ENCODE assay signal across 7 cellular contexts in the genomic region with DNA sequence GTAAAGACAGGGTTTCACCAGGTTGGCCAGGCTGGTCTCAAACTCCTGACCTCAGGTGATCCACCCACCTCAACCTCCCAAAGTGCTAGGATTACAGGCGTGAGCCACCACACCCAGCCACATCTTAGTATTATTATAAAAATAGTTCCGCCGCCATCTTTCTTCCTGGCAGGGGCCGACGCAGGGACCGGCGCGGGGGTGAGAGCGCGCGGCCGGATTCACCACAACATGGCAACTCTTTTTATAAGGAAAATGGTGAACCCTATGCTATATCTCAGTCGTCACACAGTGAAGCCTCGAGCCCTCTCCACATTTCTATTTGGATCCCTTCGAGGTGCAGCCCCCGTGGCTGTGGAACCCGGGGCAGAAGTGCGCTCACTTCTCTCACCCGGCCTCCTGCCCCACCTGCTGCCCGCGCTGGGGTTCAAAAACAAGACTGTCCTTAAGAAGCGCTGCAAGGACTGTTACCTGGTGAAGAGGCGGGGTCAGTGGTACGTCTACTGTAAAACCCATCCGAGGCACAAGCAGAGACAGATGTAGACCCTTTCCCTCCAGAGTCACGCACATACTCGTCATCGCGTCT. TPM values are rescaled to one million over a fixed set of nuclear protein-coding genes. Genes with fewer than 3 reads are reported as not detected.
DNase-seq lines count a peak whose midpoint lies in the region; ATAC-seq and TF ChIP-seq lines count a peak whose summit lies in the region.
"Not testable (repeated sequence)": the region's sequence is repeated elsewhere in the genome, so short reads cannot be mapped to it uniquely, and the experiment has no call there.

No MANE protein-coding gene starts in this region.

- not testable (repeated sequence) for TF ChIP-seq CTCF in activated B cell treated with CpG ODN at 0.5 μM for 24 hours (IDR thresholded peaks at IDR 0.05); endodermal cell (conservative IDR thresholded peaks at IDR 0.05); natural killer cell (IDR thresholded peaks at IDR 0.05)

- not testable (repeated sequence) for H3K9me3 ChIP-seq in Karpas-422 (ENCODE audit: low read length); endodermal cell (ENCODE audit: control insufficient read depth, low read length)

- not testable (repeated sequence) for H3K27me3 ChIP-seq in Karpas-422 (ENCODE audit: low read length); endodermal cell (ENCODE audit: control insufficient read depth, insufficient read depth, low read length, poor library complexity, severe bottlenecking)

- peak; percentile 48 for DNase-seq in DMS114 treated with DMSO at 0.1 percent for 48 hours (lab: John Stamatoyannopoulos, UW; ENCODE audit: unreplicated experiment)
- DNase-seq in Karpas-422 = peak; percentile 41
- not testable (repeated sequence) for DNase-seq in activated B cell treated with CpG ODN at 0.5 μM for 24 hours; activated T-helper 2 cell treated with anti-CD3 and anti-CD28 coated beads, Interferon-gamma antibody, Interleukin-2, Interleukin-4, amounts not matched to agents 10 μg/mL and 5 μg/mL and 100 μg/mL, durations not matched to agents 14 hours and 24 hours and 36 hours (ENCODE audit: low spot score); endodermal cell; natural killer cell

- H3K27ac ChIP-seq in Karpas-422 (ENCODE audit: low read length) = peak overlapping the region; percentile 93
- not testable (repeated sequence) for H3K27ac ChIP-seq in endodermal cell (ENCODE audit: low read depth, low read length)

- not testable (repeated sequence) for H2AFZ ChIP-seq in Karpas-422 (ENCODE audit: low read length)

- 96 to 98% methylated on average over 12 to 29 of the region's 29 CpGs for WGBS in endodermal cell (ENCODE audit: insufficient coverage in 1 of 2, insufficient read length in 1 of 2), 2 experiments

- not testable (repeated sequence) for H3K36me3 ChIP-seq in Karpas-422 (ENCODE audit: insufficient read depth, low read length); endodermal cell (ENCODE audit: control insufficient read depth, insufficient read depth, low read length)

- peak overlapping the region; percentile 66; the same call in 1 of the 2 replicates for H3K9ac ChIP-seq in Karpas-422 (ENCODE audit: low read length)
- not testable (repeated sequence) for H3K9ac ChIP-seq in endodermal cell (ENCODE audit: extremely low read depth, low read length, poor library complexity, severe bottlenecking)

- POLR2A ChIA-PET in activated B cell treated with CpG ODN at 0.5 μM for 24 hours (lab: Charles Lee) = interaction anchor here (0.7 to 2.5 kb wide), 2 partner anchors 19 to 34 kb away, joined by 3 to 41 read pairs; no protein-coding TSS in a partner anchor

- CTCF ChIA-PET in activated B cell treated with CpG ODN at 0.5 μM for 24 hours (lab: Charles Lee) = not testable (repeated sequence)

- peaks cover 40% of the 10 kb centered on the region for H3K4me1 Mint-ChIP-seq in activated B cell treated with CpG ODN at 0.5 μM for 24 hours
- H3K4me1 Mint-ChIP-seq in activated T-helper 2 cell treated with anti-CD3 and anti-CD28 coated beads, Interferon-gamma antibody, Interleukin-2, Interleukin-4, amounts not matched to agents 10 μg/mL and 5 μg/mL and 100 μg/mL, durations not matched to agents 14 hours and 24 hours and 36 hours (ENCODE audit: low read depth) = peaks cover 39% of the 10 kb centered on the region
- peaks cover 20% of the 10 kb centered on the region for H3K4me1 Mint-ChIP-seq in endodermal cell
- H3K4me1 Mint-ChIP-seq in natural killer cell = peaks cover 28 to 34% of the 10 kb centered on the region in 2 donors
- H3K4me1 Mint-ChIP-seq in stimulated activated memory B cell treated with anti-CD40 and anti-IgM and Interleukin-4, amounts not matched to agents 10 μg/mL and 1 μg/mL and 100 μg/mL, for 72 hours = peaks cover 41% of the 10 kb centered on the region

- not testable (repeated sequence) for ATAC-seq in activated B cell treated with CpG ODN at 0.5 μM for 24 hours (ENCODE audit: low read depth); natural killer cell; stimulated activated memory B cell treated with anti-CD40 and anti-IgM and Interleukin-4, amounts not matched to agents 10 μg/mL and 1 μg/mL and 100 μg/mL, for 72 hours

- H3K79me2 ChIP-seq in Karpas-422 (ENCODE audit: low read length) = not testable (repeated sequence)

- intact Hi-C loops in activated B cell treated with CpG ODN at 0.5 μM for 24 hours (cut with micrococcal nuclease); activated T-helper 2 cell treated with anti-CD3 and anti-CD28 coated beads, Interferon-gamma antibody, Interleukin-2, Interleukin-4, amounts not matched to agents 10 μg/mL and 5 μg/mL and 100 μg/mL, durations not matched to agents 14 hours and 24 hours and 36 hours (cut with micrococcal nuclease); natural killer cell (cut with micrococcal nuclease): not testable (repeated sequence)

- peak overlapping the region; percentile 70 for H3K4me2 ChIP-seq in Karpas-422 (ENCODE audit: low read depth, low read length, poor library complexity, severe bottlenecking)

- not testable (repeated sequence) for H3K36me3 Mint-ChIP-seq in activated B cell treated with CpG ODN at 0.5 μM for 24 hours (ENCODE audit: low read depth); activated T-helper 2 cell treated with anti-CD3 and anti-CD28 coated beads, Interferon-gamma antibody, Interleukin-2, Interleukin-4, amounts not matched to agents 10 μg/mL and 5 μg/mL and 100 μg/mL, durations not matched to agents 14 hours and 24 hours and 36 hours (ENCODE audit: low read depth); endodermal cell (ENCODE audit: low read depth); natural killer cell; stimulated activated memory B cell treated with anti-CD40 and anti-IgM and Interleukin-4, amounts not matched to agents 10 μg/mL and 1 μg/mL and 100 μg/mL, for 72 hours

- H3K4me3 ChIP-seq in Karpas-422 (ENCODE audit: low read length) = peak overlapping the region; percentile 53
- H3K4me3 ChIP-seq in endodermal cell (ENCODE audit: low read length) = not testable (repeated sequence)

- peaks cover 58% of the 10 kb centered on the region for H3K4me1 ChIP-seq in Karpas-422 (ENCODE audit: low read length)
- H3K4me1 ChIP-seq in endodermal cell (ENCODE audit: control insufficient read depth, insufficient read depth, low read length) = not testable (repeated sequence)

- not testable (repeated sequence) for H3K9me2 ChIP-seq in Karpas-422 (replicated peaks; ENCODE audit: insufficient read depth, low read length)

- H3K27ac Mint-ChIP-seq in activated B cell treated with CpG ODN at 0.5 μM for 24 hours (peak overlapping the region; percentile 54), natural killer cell (peak overlapping the region; percentile 91 to 97)
- H3K27ac Mint-ChIP-seq in activated T-helper 2 cell treated with anti-CD3 and anti-CD28 coated beads, Interferon-gamma antibody, Interleukin-2, Interleukin-4, amounts not matched to agents 10 μg/mL and 5 μg/mL and 100 μg/mL, durations not matched to agents 14 hours and 24 hours and 36 hours = peak overlapping the region; percentile 30
- not testable (repeated sequence) for H3K27ac Mint-ChIP-seq in endodermal cell
- peak overlapping the region; percentile 97 for H3K27ac Mint-ChIP-seq in stimulated activated memory B cell treated with anti-CD40 and anti-IgM and Interleukin-4, amounts not matched to agents 10 μg/mL and 1 μg/mL and 100 μg/mL, for 72 hours

- H3K9me3 Mint-ChIP-seq in activated B cell treated with CpG ODN at 0.5 μM for 24 hours; activated T-helper 2 cell treated with anti-CD3 and anti-CD28 coated beads, Interferon-gamma antibody, Interleukin-2, Interleukin-4, amounts not matched to agents 10 μg/mL and 5 μg/mL and 100 μg/mL, durations not matched to agents 14 hours and 24 hours and 36 hours; endodermal cell; natural killer cell; stimulated activated memory B cell treated with anti-CD40 and anti-IgM and Interleukin-4, amounts not matched to agents 10 μg/mL and 1 μg/mL and 100 μg/mL, for 72 hours: not testable (repeated sequence)

- not testable (repeated sequence) for H4K20me1 ChIP-seq in Karpas-422 (ENCODE audit: insufficient read depth, low read depth, low read length)

- H3K27me3 Mint-ChIP-seq in activated B cell treated with CpG ODN at 0.5 μM for 24 hours; activated T-helper 2 cell treated with anti-CD3 and anti-CD28 coated beads, Interferon-gamma antibody, Interleukin-2, Interleukin-4, amounts not matched to agents 10 μg/mL and 5 μg/mL and 100 μg/mL, durations not matched to agents 14 hours and 24 hours and 36 hours (ENCODE audit: low read depth); endodermal cell (ENCODE audit: insufficient read depth); natural killer cell (ENCODE audit: low read depth in 2 of 2); stimulated activated memory B cell treated with anti-CD40 and anti-IgM and Interleukin-4, amounts not matched to agents 10 μg/mL and 1 μg/mL and 100 μg/mL, for 72 hours: not testable (repeated sequence)

- H3K4me3 Mint-ChIP-seq in activated B cell treated with CpG ODN at 0.5 μM for 24 hours; activated T-helper 2 cell treated with anti-CD3 and anti-CD28 coated beads, Interferon-gamma antibody, Interleukin-2, Interleukin-4, amounts not matched to agents 10 μg/mL and 5 μg/mL and 100 μg/mL, durations not matched to agents 14 hours and 24 hours and 36 hours (ENCODE audit: low read depth); natural killer cell: not testable (repeated sequence)
- H3K4me3 Mint-ChIP-seq in endodermal cell = peak overlapping the region; percentile 24
- H3K4me3 Mint-ChIP-seq in stimulated activated memory B cell treated with anti-CD40 and anti-IgM and Interleukin-4, amounts not matched to agents 10 μg/mL and 1 μg/mL and 100 μg/mL, for 72 hours = peak overlapping the region; percentile 64

RNA-seq across cellular contexts. Expression of gene PCBP1, which starts 15.1 kb away (rescaled TPM):
- 91.7 and 128 TPM in 2 replicates for total RNA-seq in Karpas-422 (2014; rRNA removed; shearing (Covaris generic); ENCODE audit: low replicate concordance)
- total RNA-seq in activated B cell treated with CpG ODN at 0.5 μM for 24 hours = 370 and 379 TPM in 2 replicates
- total RNA-seq in activated T-helper 2 cell treated with anti-CD3 and anti-CD28 coated beads, Interferon-gamma antibody, Interleukin-2, Interleukin-4, amounts not matched to agents 10 μg/mL and 5 μg/mL and 100 μg/mL, durations not matched to agents 14 hours and 24 hours and 36 hours = 433 and 442 TPM in 2 replicates
- total RNA-seq in endodermal cell = 100 to 1,000 TPM; 344 to 357 TPM
- 354 TPM for polyA plus RNA-seq in endodermal cell (2013, experiment 1 of 2)
- polyA plus RNA-seq in endodermal cell (2013, experiment 2 of 2) = 313 TPM
- 100 to 1,000 TPM; 329 to 358 (median 352) TPM for total RNA-seq in natural killer cell
